Comparison of ENCODE assay signal across 2 cellular contexts in the genomic region with DNA sequence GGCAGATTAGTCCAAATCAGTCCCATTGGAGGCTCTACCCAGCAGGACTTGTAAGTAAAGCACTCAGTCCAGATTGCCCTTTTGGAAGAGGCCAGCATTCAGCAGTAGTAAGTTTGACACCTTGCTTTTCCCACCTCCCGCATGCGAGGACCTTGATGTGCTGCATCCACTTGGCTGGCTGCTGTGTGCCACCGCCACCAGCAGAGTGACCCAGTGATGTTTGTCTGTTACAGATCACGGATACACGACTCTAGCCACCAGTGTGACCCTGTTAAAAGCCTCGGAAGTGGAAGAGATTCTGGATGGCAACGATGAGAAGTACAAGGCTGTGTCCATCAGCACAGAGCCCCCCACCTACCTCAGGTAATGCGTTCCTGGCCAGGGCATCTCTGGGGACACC.
TF ChIP-seq lines count a peak whose summit lies in the region.

No MANE protein-coding gene starts in this region.

TF ChIP-seq in GM12878, 131 proteins besides CTCF, POLR2A, EP300 and RAD21:
- TF ChIP-seq ZBTB33 (IDR thresholded peaks at IDR 0.05), result peak; percentile 93
- TF ChIP-seq TAF1 (IDR thresholded peaks at IDR 0.05; ENCODE audit: borderline replicate concordance, low read depth, low read length), result no peak
TF ChIP-seq in GM12878: peak in this region for 1.

TF ChIP-seq in HEK293T, 16 proteins besides CTCF, POLR2A, EP300 and RAD21:
- TF ChIP-seq SP1 (IDR thresholded peaks at IDR 0.05) (no peak), NFRKB (IDR thresholded peaks at IDR 0.05) (no peak), HDGF (IDR thresholded peaks at IDR 0.05; ENCODE audit: borderline replicate concordance) (no peak), FOXK2 (IDR thresholded peaks at IDR 0.05) (no peak)
- TF ChIP-seq, protein P1, sequence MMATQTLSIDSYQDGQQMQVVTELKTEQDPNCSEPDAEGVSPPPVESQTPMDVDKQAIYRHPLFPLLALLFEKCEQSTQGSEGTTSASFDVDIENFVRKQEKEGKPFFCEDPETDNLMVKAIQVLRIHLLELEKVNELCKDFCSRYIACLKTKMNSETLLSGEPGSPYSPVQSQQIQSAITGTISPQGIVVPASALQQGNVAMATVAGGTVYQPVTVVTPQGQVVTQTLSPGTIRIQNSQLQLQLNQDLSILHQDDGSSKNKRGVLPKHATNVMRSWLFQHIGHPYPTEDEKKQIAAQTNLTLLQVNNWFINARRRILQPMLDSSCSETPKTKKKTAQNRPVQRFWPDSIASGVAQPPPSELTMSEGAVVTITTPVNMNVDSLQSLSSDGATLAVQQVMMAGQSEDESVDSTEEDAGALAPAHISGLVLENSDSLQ (IDR thresholded peaks at IDR 0.05), result no peak
